In genomic region chr16:56767018-56767417, GRCh38 we compare ENCODE assay signal across 17 cellular contexts.
"Had no signal": no experiment of that assay in that cellular context is flagged by ENCODE, and none has a peak within 500 bp of the region (broad histone marks: within the 10 kb centered on the region; RNA-seq: fewer than 3 reads in every experiment).

No MANE protein-coding gene starts in this region.

- H3K27me3 ChIP-seq: body of pancreas, esophagus squamous epithelium, uterus had no signal

- H3K36me3 ChIP-seq: thoracic aorta, uterus had no signal

- H3K4me3 ChIP-seq: body of pancreas, esophagus squamous epithelium, thoracic aorta, uterus had no signal

- ATAC-seq: body of pancreas; effector memory CD8-positive, alpha-beta T cell; left colon; stimulated activated naive B cell treated with anti-CD40 and anti-IgM and Interleukin-4, amounts not matched to agents 10 μg/mL and 1 μg/mL and 100 μg/mL, for 72 hours had no signal

- DNase-seq: activated B cell treated with CpG ODN at 0.5 μM for 24 hours; activated CD4-positive, alpha-beta memory T cell treated with anti-CD3 and anti-CD28 coated beads, Interleukin-2, amount 10 ng/mL, durations not matched to agents 7 days and 5 days; activated CD4-positive, alpha-beta T cell treated with anti-CD3 and anti-CD28 coated beads for 4 hours; activated naive CD4-positive, alpha-beta T cell treated with Interleukin-2 at 50 U/mL for 16 hours; activated T-cell treated with anti-CD3 and anti-CD28 coated beads, Interleukin-2, amount 50 U/mL, for 24 hours; body of pancreas; effector memory CD8-positive, alpha-beta T cell; esophagus squamous epithelium; hippocampal formation; islet precursor cell; left colon; mammary epithelial cell; midbrain; occipital lobe; stimulated activated naive B cell treated with anti-CD40 and anti-IgM and Interleukin-4, amounts not matched to agents 10 μg/mL and 1 μg/mL and 100 μg/mL, for 72 hours; uterus had no signal

- H3K9me3 ChIP-seq: body of pancreas, esophagus squamous epithelium, thoracic aorta, uterus had no signal

- H3K27ac ChIP-seq: body of pancreas, esophagus squamous epithelium, thoracic aorta, uterus had no signal
